ENCODE assay signal across 19 cellular contexts in the genomic region with DNA sequence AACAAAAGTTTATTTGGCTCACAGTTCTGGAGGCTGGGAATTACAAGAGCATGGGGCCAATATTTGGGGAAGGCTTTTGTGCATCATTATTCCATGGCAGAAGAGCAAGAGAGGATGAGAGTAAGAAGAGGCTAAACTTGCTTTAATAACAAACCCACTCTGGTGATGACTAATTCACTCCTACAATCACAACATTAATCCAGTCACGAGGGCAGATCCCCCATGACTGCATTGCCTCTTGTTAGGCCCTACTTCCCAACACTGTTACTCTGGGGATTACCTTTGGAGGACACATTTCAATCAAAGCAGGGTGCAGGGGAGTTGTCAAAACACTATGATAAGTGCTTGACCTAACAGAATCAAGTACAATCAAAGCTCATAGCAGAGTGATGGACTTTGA.
DNase-seq lines count a peak whose midpoint lies in the region; ATAC-seq, FAIRE-seq and TF ChIP-seq lines count a peak whose summit lies in the region.
"Had no signal": no experiment of that assay in that cellular context is flagged by ENCODE, and none has a peak within 500 bp of the region (broad histone marks: within the 10 kb centered on the region; RNA-seq: fewer than 3 reads in every experiment).

No MANE protein-coding gene starts in this region.

- TF ChIP-seq CTCF in epithelial cell of proximal tubule (conservative IDR thresholded peaks at IDR 0.05; ENCODE audit: low read depth, low read length) (no peak), MM.1S (IDR thresholded peaks at IDR 0.05; ENCODE audit: low read length) (no peak), mucosa of descending colon (IDR thresholded peaks at IDR 0.05) (no peak)

- ATAC-seq in mucosa of descending colon, result no peak
- ATAC-seq: GM23338; natural killer cell treated with Interleukin-12 subunit alpha and Interleukin-12 subunit beta and Interleukin-15 and Interleukin-18, amount 100 ng/mL, for 72 hours had no signal

- H3K9me3 ChIP-seq in MM.1S (replicated peaks; ENCODE audit: insufficient read depth, low read length) (no peaks in the 10 kb centered on the region), mucosa of descending colon (no peaks in the 10 kb centered on the region)
- H3K9me3 ChIP-seq: tibial nerve had no signal

- no peaks in the 10 kb centered on the region for H3K27me3 ChIP-seq in MM.1S (replicated peaks; ENCODE audit: insufficient read depth, low read length)
- H3K27me3 ChIP-seq: tibial nerve had no signal

- DNase-seq in GM12891 (ENCODE audit: insufficient read length, low spot score), result no peak
- peak; percentile 45 for DNase-seq in SK-MEL-5 (ENCODE audit: low read depth, low spot score)
- peak; percentile 46 for DNase-seq in epithelial cell of proximal tubule (ENCODE audit: low read depth)
- DNase-seq in renal cortical epithelial cell (ENCODE audit: low read depth), result peak; percentile 74
- no peak for DNase-seq in NCI-H2081 treated with DMSO at 0.1 percent for 48 hours (lab: John Stamatoyannopoulos, UW)
- no peak for DNase-seq in MM.1S
- no peak for DNase-seq in middle frontal gyrus (ENCODE audit: extremely low spot score, low spot score)
- no peak for DNase-seq in mucosa of descending colon
- DNase-seq: activated CD4-positive, alpha-beta memory T cell treated with anti-CD3 and anti-CD28 coated beads, Interleukin-2, amount 10 ng/mL, durations not matched to agents 7 days and 5 days; anterior cingulate cortex; C1 segment of cervical spinal cord; NCI-H1930; NCI-H524 treated with DMSO at 0.1 percent for 48 hours; PC-9; retina; stimulated activated CD4-positive, alpha-beta T cell treated with anti-CD3 and anti-CD28 coated beads, Interleukin-2, amount 100 ng/mL, for 24 hours had no signal

- no peaks in the 10 kb centered on the region for H4K20me1 ChIP-seq in MM.1S (ENCODE audit: insufficient read depth, low read length)

- peak; percentile 33 for FAIRE-seq in GM12891 (lab: Jason Lieb, UNC)

- H3K79me2 ChIP-seq in MM.1S (ENCODE audit: low read length), result no peaks in the 10 kb centered on the region

- no peak for TF ChIP-seq POLR2A in GM12891 (IDR thresholded peaks at IDR 0.05; ENCODE audit: low read depth, low read length)

- H3K4me2 ChIP-seq in MM.1S (ENCODE audit: low read depth, low read length), result no peak overlapping the region
- H3K4me2 ChIP-seq: GM23338, PC-9 had no signal

- no peak overlapping the region for H3K27ac ChIP-seq in MM.1S (ENCODE audit: low read length)
- H3K27ac ChIP-seq: PC-9, tibial nerve had no signal

- no peak overlapping the region for H2AFZ ChIP-seq in MM.1S (ENCODE audit: low read length)
- H2AFZ ChIP-seq: GM23338, PC-9 had no signal

- no peak overlapping the region for H3K9ac ChIP-seq in MM.1S (ENCODE audit: low read length)

- intact Hi-C loops in mucosa of descending colon (cut with DNase I, micrococcal nuclease), result no loop called here

- no peaks in the 10 kb centered on the region for H3K4me1 ChIP-seq in MM.1S (ENCODE audit: low read length)
- H3K4me1 ChIP-seq in mucosa of descending colon (ENCODE audit: low read depth), result no peaks in the 10 kb centered on the region

- H3K4me3 ChIP-seq in epithelial cell of proximal tubule (ENCODE audit: low read depth, low read length) (no peak overlapping the region), MM.1S (ENCODE audit: low read length) (no peak overlapping the region), mucosa of descending colon (no peak overlapping the region)
- H3K4me3 ChIP-seq: GM23338, PC-9, tibial nerve had no signal

- no peaks in the 10 kb centered on the region for H3F3A ChIP-seq in MM.1S (ENCODE audit: insufficient read depth, low read length)

- in situ Hi-C loops in SK-MEL-5 (cut with HindIII; ENCODE audit: low pct_unique_long_range_greater_than_20kb, low sequenced_read_pairs), result no loop called here

- no peaks in the 10 kb centered on the region for H3K9me2 ChIP-seq in MM.1S (replicated peaks; ENCODE audit: insufficient read depth, low read length)

- H3K36me3 ChIP-seq in MM.1S (replicated peaks; ENCODE audit: insufficient read depth, low read length), result no peaks in the 10 kb centered on the region
- no peaks in the 10 kb centered on the region for H3K36me3 ChIP-seq in mucosa of descending colon (ENCODE audit: low read depth)
- H3K36me3 ChIP-seq: tibial nerve had no signal

TF ChIP-seq in GM12891, 5 proteins besides CTCF, POLR2A, EP300 and RAD21:
- no peak for TF ChIP-seq TAF1 (IDR thresholded peaks at IDR 0.05; ENCODE audit: low read depth, low read length)
- TF ChIP-seq SPI1 (IDR thresholded peaks at IDR 0.05; ENCODE audit: low read depth, low read length), result no peak
- TF ChIP-seq POU2F2 (IDR thresholded peaks at IDR 0.05; ENCODE audit: low read depth, low read length), result no peak
- no peak for TF ChIP-seq PAX5 (IDR thresholded peaks at IDR 0.05; ENCODE audit: insufficient read depth, low read length, severe bottlenecking)
- no peak for TF ChIP-seq POLR2AphosphoS5 (IDR thresholded peaks at IDR 0.05; ENCODE audit: low read depth, low read length)

Comparison
In these comparisons a context has a peak if more than half of its experiments do, and no peak if none do; other contexts are left out.
1. DNase-seq: peak in SK-MEL-5 (single experiment), epithelial cell of proximal tubule (single experiment) and renal cortical epithelial cell (single experiment); none in GM12891 (single experiment), NCI-H2081 treated with DMSO at 0.1 percent for 48 hours (single experiment), MM.1S (single experiment), middle frontal gyrus (single experiment) and mucosa of descending colon (0 of 3).